In the genomic region with DNA sequence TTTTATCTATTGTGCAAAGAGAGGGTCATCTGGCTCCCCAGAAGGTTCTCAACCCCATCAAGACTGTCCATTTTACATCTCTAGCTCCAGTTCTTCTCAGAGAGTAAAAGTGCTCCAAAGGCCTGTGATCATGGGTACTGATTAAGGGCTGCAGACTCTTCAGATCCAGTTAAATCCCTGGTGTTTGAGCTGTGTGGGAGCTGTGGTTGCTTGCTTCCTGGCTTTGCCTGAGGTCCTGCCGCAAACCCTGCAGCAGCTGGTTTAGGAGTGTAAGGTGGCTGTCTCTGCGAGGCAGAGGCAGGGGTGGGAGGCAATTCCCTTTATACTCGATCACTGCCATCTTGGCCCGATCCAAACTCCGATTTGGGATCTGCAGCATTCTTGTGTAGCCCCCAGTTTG, we compare ENCODE assay signal across 8 cellular contexts. TPM values are rescaled to one million over a fixed set of nuclear protein-coding genes. Genes with fewer than 3 reads are reported as not detected.
DNase-seq lines count a peak whose midpoint lies in the region; ATAC-seq and TF ChIP-seq lines count a peak whose summit lies in the region.

No MANE protein-coding gene starts in this region.

- H3K36me3 ChIP-seq in Loucy (ENCODE audit: insufficient read depth, low read length) (peaks cover 9% of the 10 kb centered on the region), neuron (ENCODE audit: insufficient read depth, low read length) (peaks cover 15% of the 10 kb centered on the region)

- H3F3A ChIP-seq in Loucy (ENCODE audit: low read depth): no peaks in the 10 kb centered on the region

- peak overlapping the region; percentile 83 for H3K4me2 ChIP-seq in Loucy (ENCODE audit: low read depth, low read length, poor library complexity, severe bottlenecking)

- no peak for TF ChIP-seq CTCF in Loucy (conservative IDR thresholded peaks at IDR 0.05; ENCODE audit: low read length)
- no peak for TF ChIP-seq CTCF in dorsolateral prefrontal cortex (IDR thresholded peaks at IDR 0.05 in 54 of 56, conservative IDR thresholded peaks at IDR 0.05 in 2 of 56; ENCODE audit: low read depth in 1 of 56, partially characterized antibody in 56 of 56)

- H3K27me3 ChIP-seq in Loucy (ENCODE audit: insufficient read depth, low read length, poor library complexity, severe bottlenecking) (no peaks in the 10 kb centered on the region), dorsolateral prefrontal cortex (no peaks in the 10 kb centered on the region), neuron (ENCODE audit: insufficient read depth, low read length) (no peaks in the 10 kb centered on the region)

- no peak for ATAC-seq in GM18519 (IDR thresholded peaks at IDR 0.05; ENCODE audit: low FRiP score, unreplicated experiment)
- no peak for ATAC-seq in activated CD4-positive, CD25-positive, alpha-beta regulatory T cell treated with anti-CD3 and anti-CD28 coated beads, Interleukin-2, amount 50 U/mL, for 24 hours

- H3K4me3 ChIP-seq in Loucy (ENCODE audit: low read length, poor library complexity, severe bottlenecking) (peak overlapping the region; percentile 95), dorsolateral prefrontal cortex (peak overlapping the region in 58 of 59 donors; percentile 65 to 100 (median 89)), neuron (ENCODE audit: low read length) (peak overlapping the region; percentile 66)

- H4K20me1 ChIP-seq in Loucy (ENCODE audit: insufficient read depth, low read length, poor library complexity, severe bottlenecking): peaks cover 31% of the 10 kb centered on the region

- H3K27ac ChIP-seq in dorsolateral prefrontal cortex: peak overlapping the region in 21 of 59 donors; percentile 21 to 99 (median 95)

- peak overlapping the region; percentile 98 for H3K9ac ChIP-seq in Loucy (ENCODE audit: low read depth, low read length, poor library complexity, severe bottlenecking)

- peaks cover 34% of the 10 kb centered on the region for H3K4me1 ChIP-seq in Loucy (ENCODE audit: insufficient read depth, low read length, poor library complexity, severe bottlenecking)
- H3K4me1 ChIP-seq in neuron (ENCODE audit: insufficient read depth, low read length): peaks cover 7% of the 10 kb centered on the region

- peak; percentile 25 for DNase-seq in COLO668 (lab: John Stamatoyannopoulos, UW; ENCODE audit: unreplicated experiment)
- DNase-seq in dorsolateral prefrontal cortex: no peak
- DNase-seq in NK-92 (lab: John Stamatoyannopoulos, UW; ENCODE audit: unreplicated experiment): no peak
- DNase-seq in midbrain (lab: John Stamatoyannopoulos, UW): no peak

- H3K9me3 ChIP-seq in Loucy (ENCODE audit: insufficient read depth, low read depth, low read length): no peaks in the 10 kb centered on the region
- no peaks in the 10 kb centered on the region for H3K9me3 ChIP-seq in neuron (ENCODE audit: low read length)

- no peaks in the 10 kb centered on the region for H3K9me2 ChIP-seq in Loucy (replicated peaks; ENCODE audit: low read depth, low read length)

- peaks cover 42% of the 10 kb centered on the region for H3K79me2 ChIP-seq in Loucy (ENCODE audit: insufficient read depth, low read length)

- no peak overlapping the region for H2AFZ ChIP-seq in Loucy (ENCODE audit: low read length)
- H2AFZ ChIP-seq in neuron (ENCODE audit: low read depth, low read length): no peak overlapping the region

- intact Hi-C loops in dorsolateral prefrontal cortex (cut with DNase I): loop anchor here (1.0 to 2.0 kb wide), 5 partner anchors 63 to 151 kb away; a partner anchor contains a TSS

RNA-seq across cellular contexts. Expression of a gene that starts 1.2 kb away (rescaled TPM):
- total RNA-seq in dorsolateral prefrontal cortex: 10 to 100 TPM; 17.2 to 43.4 (median 26.1) TPM

RNA-seq across cellular contexts. Expression of a gene that starts 26.3 kb away (rescaled TPM):
- 10 to 100 TPM in 101 of 120 experiments, 1 to 10 TPM in 19; 6.7 to 24.3 (median 11.9) TPM for total RNA-seq in dorsolateral prefrontal cortex
